In the genomic region with DNA sequence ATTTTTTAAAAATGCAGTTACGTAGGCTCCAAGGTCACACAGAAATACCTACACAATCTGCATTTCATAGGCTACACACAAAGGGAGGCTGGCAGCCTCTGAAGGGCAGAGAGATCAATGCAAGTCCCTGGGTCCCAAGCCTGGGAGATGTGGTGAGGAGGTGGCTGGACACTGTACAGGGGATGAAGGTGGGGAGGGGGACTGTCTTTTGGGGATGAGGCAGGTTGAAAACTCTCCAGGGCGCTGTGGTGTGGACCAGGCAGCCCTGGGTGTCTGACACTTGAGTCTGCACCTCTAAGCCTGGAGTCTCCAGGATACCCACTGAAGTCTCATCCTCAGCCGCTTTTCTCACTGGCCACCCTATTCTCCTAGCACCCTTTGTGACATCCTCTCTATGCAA, we compare ENCODE assay signal across 21 cellular contexts.
"Had no signal": no experiment of that assay in that cellular context is flagged by ENCODE, and none has a peak within 500 bp of the region (broad histone marks: within the 10 kb centered on the region; RNA-seq: fewer than 3 reads in every experiment).

No MANE protein-coding gene starts in this region.

- H3K4me3 ChIP-seq: K562, SJSA1, SK-N-MC had no signal

- H3K27ac ChIP-seq: SJSA1, SK-N-MC had no signal

- H3K4me1 Mint-ChIP-seq: IgD-negative memory B cell had no signal

- DNase-seq: Kasumi-1, MV-4-11, NCI-H1048, NCI-H1105, NCI-H1417, NCI-H1436 treated with DMSO at 0.1 percent for 48 hours, NCI-H1694 treated with DMSO at 0.1 percent for 48 hours, NCI-H1930, NCI-H2081, NCI-H2107, NCI-H524, NCI-H526 treated with DMSO at 0.1 percent for 48 hours, NCI-H748 treated with DMSO at 0.1 percent for 48 hours, Right ventricle myocardium superior, RPMI8226, SIG-M5 had no signal

- H3K4me1 ChIP-seq: SJSA1 had no signal

- H3K4me3 Mint-ChIP-seq: IgD-negative memory B cell had no signal

- H3K9ac ChIP-seq: KMS-11 had no signal

- ATAC-seq: K562 had no signal

- H3K27me3 ChIP-seq: SJSA1 had no signal

- H3K9me3 ChIP-seq: SJSA1 had no signal

- H3K27me3 Mint-ChIP-seq: IgD-negative memory B cell had no signal

- H3K4me2 ChIP-seq: KMS-11 had no signal

- H3K27ac Mint-ChIP-seq: IgD-negative memory B cell had no signal

- H3K9me3 Mint-ChIP-seq: IgD-negative memory B cell had no signal
